ENCODE assay signal across 25 cellular contexts in the genomic region with DNA sequence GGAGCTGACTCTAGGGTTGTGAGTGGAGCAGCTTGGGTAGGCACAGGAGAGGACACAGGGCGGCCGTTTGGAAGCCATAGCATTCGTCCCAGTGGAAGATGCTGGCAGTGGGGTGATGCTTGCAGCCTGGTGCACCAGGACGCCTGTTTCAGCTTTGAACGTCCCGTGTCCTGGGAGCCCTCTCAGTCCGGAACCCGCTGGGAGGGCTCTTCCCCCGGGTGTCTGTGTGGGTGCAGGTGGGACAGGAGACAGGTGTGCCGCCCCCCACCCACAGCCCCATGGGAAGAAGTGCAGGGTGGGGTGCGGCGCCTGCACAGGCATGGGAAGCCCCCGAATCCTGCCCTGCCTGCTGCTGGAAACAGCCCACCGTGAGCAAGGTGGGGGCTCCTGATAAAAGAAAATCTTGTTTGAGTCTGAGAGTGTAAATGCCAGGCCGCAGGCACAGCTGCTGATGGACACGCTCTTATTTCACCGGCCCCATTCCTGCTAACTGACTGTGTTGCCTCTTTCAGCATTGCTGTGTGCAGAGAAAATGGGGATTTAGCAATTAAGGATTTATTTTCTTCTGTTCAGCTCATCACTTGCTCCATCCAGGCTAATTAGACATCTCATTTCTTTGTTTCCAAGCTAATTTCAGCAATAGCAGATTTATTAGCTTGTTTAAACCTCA. TPM values are rescaled to one million over a fixed set of nuclear protein-coding genes. Genes with fewer than 3 reads are reported as not detected.
DNase-seq lines count a peak whose midpoint lies in the region; ATAC-seq and TF ChIP-seq lines count a peak whose summit lies in the region.
"Had no signal": no experiment of that assay in that cellular context is flagged by ENCODE, and none has a peak within 500 bp of the region (broad histone marks: within the 10 kb centered on the region; RNA-seq: fewer than 3 reads in every experiment).

No MANE protein-coding gene starts in this region.

- no peaks in the 10 kb centered on the region for H3K36me3 Mint-ChIP-seq in neural crest cell (ENCODE audit: low read depth)

- H3K4me3 Mint-ChIP-seq in neural crest cell, result no peak overlapping the region
- H3K4me3 Mint-ChIP-seq: activated CD4-positive, alpha-beta T cell treated with anti-CD3 and anti-CD28 coated beads, Interleukin-2, amount 10 ng/mL, durations not matched to agents 24 days and 14 days; activated T-helper 1 cell treated with anti-CD3 and anti-CD28 coated beads, Interleukin-12 subunit alpha, Interleukin-12 subunit beta, Interleukin-2, Interleukin-4 antibody, amounts not matched to agents 30 ng/mL and 10 ng/mL and 1 ng/mL, durations not matched to agents 14 hours and 24 hours and 36 hours; CD4-positive, alpha-beta T cell; stimulated activated naive CD8-positive, alpha-beta T cell treated with anti-CD3 and anti-CD28 coated beads, Interleukin-15, amount 100 ng/mL, for 72 hours; T-helper 17 cell had no signal

- peak overlapping the region; percentile 13 for H3K27ac Mint-ChIP-seq in neural crest cell (ENCODE audit: unreplicated experiment)
- H3K27ac Mint-ChIP-seq: activated CD4-positive, alpha-beta T cell treated with anti-CD3 and anti-CD28 coated beads, Interleukin-2, amount 10 ng/mL, durations not matched to agents 24 days and 14 days; activated T-helper 1 cell treated with anti-CD3 and anti-CD28 coated beads, Interleukin-12 subunit alpha, Interleukin-12 subunit beta, Interleukin-2, Interleukin-4 antibody, amounts not matched to agents 30 ng/mL and 10 ng/mL and 1 ng/mL, durations not matched to agents 14 hours and 24 hours and 36 hours; CD4-positive, alpha-beta T cell; stimulated activated naive CD8-positive, alpha-beta T cell treated with anti-CD3 and anti-CD28 coated beads, Interleukin-15, amount 100 ng/mL, for 72 hours; T-helper 17 cell had no signal

- no peaks in the 10 kb centered on the region for H3K27me3 Mint-ChIP-seq in neural crest cell (ENCODE audit: low read depth)

- TF ChIP-seq CTCF in neural crest cell (conservative IDR thresholded peaks at IDR 0.05), result no peak

- DNase-seq in Right ventricle myocardium superior (peak; percentile 29), cardiac septum (ENCODE audit: low spot score) (no peak), inferior parietal cortex (ENCODE audit: extremely low spot score) (peak; percentile 36), neural crest cell (ENCODE audit: low read depth, low spot score) (no peak), GM19240 (ENCODE audit: insufficient read length, low spot score) (no peak), 8988T (no peak)
- DNase-seq: activated CD4-positive, alpha-beta T cell treated with anti-CD3 and anti-CD28 coated beads, Interleukin-2, amount 10 ng/mL, durations not matched to agents 24 days and 14 days; CD4-positive, alpha-beta T cell; cortex of kidney; DMS53; GF-D8; HCEC 1CT; IMR-90; midbrain; NCI-H1417 treated with DMSO at 0.1 percent for 48 hours; NCI-H524 treated with DMSO at 0.1 percent for 48 hours; Peyer's patch; stimulated activated CD4-positive, alpha-beta T cell treated with anti-CD3 and anti-CD28 coated beads, Interleukin-12 subunit alpha, Interleukin-12 subunit beta, amount 100 ng/mL, for 4 hours; stimulated activated naive CD8-positive, alpha-beta T cell treated with anti-CD3 and anti-CD28 coated beads, Interleukin-15, amount 100 ng/mL, for 72 hours; upper lobe of left lung had no signal

- H3K9me3 Mint-ChIP-seq in neural crest cell, result no peaks in the 10 kb centered on the region
- H3K9me3 Mint-ChIP-seq: activated CD4-positive, alpha-beta T cell treated with anti-CD3 and anti-CD28 coated beads, Interleukin-2, amount 10 ng/mL, durations not matched to agents 24 days and 14 days; activated T-helper 1 cell treated with anti-CD3 and anti-CD28 coated beads, Interleukin-12 subunit alpha, Interleukin-12 subunit beta, Interleukin-2, Interleukin-4 antibody, amounts not matched to agents 30 ng/mL and 10 ng/mL and 1 ng/mL, durations not matched to agents 14 hours and 24 hours and 36 hours had no signal

- intact Hi-C loops in Right ventricle myocardium superior (cut with DNase I) (no loop called here), cardiac septum (cut with DNase I) (no loop called here)

- H3K4me1 Mint-ChIP-seq in neural crest cell, result peaks cover 13% of the 10 kb centered on the region
- H3K4me1 Mint-ChIP-seq: activated CD4-positive, alpha-beta T cell treated with anti-CD3 and anti-CD28 coated beads, Interleukin-2, amount 10 ng/mL, durations not matched to agents 24 days and 14 days; stimulated activated naive CD8-positive, alpha-beta T cell treated with anti-CD3 and anti-CD28 coated beads, Interleukin-15, amount 100 ng/mL, for 72 hours; T-helper 17 cell had no signal

- no peak for ATAC-seq in Right ventricle myocardium superior (ENCODE audit: poor library complexity)
- no peak for ATAC-seq in GM18873 (IDR thresholded peaks at IDR 0.05; ENCODE audit: low FRiP score, unreplicated experiment)
- no peak for ATAC-seq in GM18870 (IDR thresholded peaks at IDR 0.05; ENCODE audit: unreplicated experiment)
- ATAC-seq: body of pancreas; stimulated activated naive CD8-positive, alpha-beta T cell treated with anti-CD3 and anti-CD28 coated beads, Interleukin-15, amount 100 ng/mL, for 72 hours; T-helper 17 cell had no signal

RNA-seq across cellular contexts. Expression of gene DPYSL4, which starts 55.0 kb away (rescaled TPM):
- total RNA-seq in Right ventricle myocardium superior, result 31.7 TPM
- 55.4 TPM for total RNA-seq in cardiac septum
- 145 and 155 TPM in 2 replicates for total RNA-seq in neural crest cell

Comparison
In these comparisons a context has a peak if more than half of its experiments do, and no peak if none do; other contexts are left out.
1. DNase-seq: peak in Right ventricle myocardium superior (single experiment) and inferior parietal cortex (single experiment); none in cardiac septum (single experiment), neural crest cell (single experiment), GM19240 (single experiment) and 8988T (single experiment).